Comparison of ENCODE assay signal across 20 cellular contexts in the genomic region with DNA sequence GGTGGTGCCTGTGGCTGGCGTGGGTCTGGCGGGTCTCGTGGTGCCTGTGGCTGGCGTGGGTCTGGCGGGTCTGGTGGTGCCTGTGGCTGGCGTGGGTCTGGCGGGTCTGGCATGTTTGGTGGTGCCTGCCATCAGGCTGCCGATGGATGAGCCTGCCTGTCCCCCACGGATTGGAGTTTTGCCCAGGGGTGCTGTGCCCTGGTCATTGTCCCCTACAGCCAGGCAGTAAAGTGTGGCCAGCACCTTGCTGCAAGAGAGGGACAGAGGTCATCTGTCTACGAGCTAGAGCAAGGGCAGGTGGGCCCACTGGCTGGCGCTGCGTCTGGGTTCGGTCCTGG. TPM values are rescaled to one million over a fixed set of nuclear protein-coding genes. Genes with fewer than 3 reads are reported as not detected.
DNase-seq lines count a peak whose midpoint lies in the region; FAIRE-seq and TF ChIP-seq lines count a peak whose summit lies in the region.
"Had no signal": no experiment of that assay in that cellular context is flagged by ENCODE, and none has a peak within 500 bp of the region (broad histone marks: within the 10 kb centered on the region; RNA-seq: fewer than 3 reads in every experiment).

No MANE protein-coding gene starts in this region.

- H3K23ac ChIP-seq in H1 (ENCODE audit: insufficient read length): no peak overlapping the region

- H2BK15ac ChIP-seq in H1 (ENCODE audit: low read length): no peak overlapping the region

- peak overlapping the region; percentile 48 for H3K4ac ChIP-seq in H1 (replicated peaks; ENCODE audit: insufficient read length, low read depth, low read length)

- no peak for TF ChIP-seq RAD21 in H1 (IDR thresholded peaks at IDR 0.05 in 1 of 2, conservative IDR thresholded peaks at IDR 0.05 in 1 of 2; ENCODE audit: low read depth in 2 of 2, low read length in 2 of 2)

- H3K56ac ChIP-seq in H1 (replicated peaks; ENCODE audit: insufficient read length, low read depth, low read length): no peak overlapping the region

- 88% methylated on average over 6 of the region's 13 CpGs; no CpG with 5 or more reads in 1 of the 2 experiments for WGBS in H1 (ENCODE audit: extremely low coverage in 1 of 2, insufficient coverage in 1 of 2, insufficient read length in 1 of 2, insufficient replicate concordance in 2 of 2, low coverage in 1 of 2, low lambda C conversion rate in 2 of 2, missing lambda C conversion rate in 1 of 2), 2 experiments

- no peak overlapping the region for H2AK5ac ChIP-seq in H1 (ENCODE audit: low read depth, low read length)

- H3K23me2 ChIP-seq in H1 (ENCODE audit: low read depth, low read length): no peaks in the 10 kb centered on the region

- H3K4me1 ChIP-seq in H1 (replicated peaks in 1 of 4; ENCODE audit: control insufficient read depth in 3 of 4, insufficient read depth in 4 of 4, low read length in 3 of 4): peaks cover 0 to 27% (median 18%) of the 10 kb centered on the region in 4 experiments; a peak in 5 of 7 replicates
- H3K4me1 ChIP-seq in muscle layer of colon (ENCODE audit: insufficient read depth, low read length): peaks cover 90% of the 10 kb centered on the region
- peaks cover 84% of the 10 kb centered on the region for H3K4me1 ChIP-seq in stomach smooth muscle (ENCODE audit: control insufficient read depth, insufficient read depth, low read length)
- peaks cover 70% of the 10 kb centered on the region for H3K4me1 ChIP-seq in effector memory CD4-positive, alpha-beta T cell (ENCODE audit: control insufficient read depth, insufficient read depth, low read length, poor library complexity, severe bottlenecking)

- H4K8ac ChIP-seq in H1 (ENCODE audit: extremely low read depth, insufficient read depth, low read length): no peak overlapping the region; the same call in 1 of the 2 replicates

- peak overlapping the region; percentile 71; the same call in 1 of the 2 replicates for H3K18ac ChIP-seq in H1 (ENCODE audit: extremely low read depth, low read length)

- no peak overlapping the region for H2BK120ac ChIP-seq in H1 (replicated peaks; ENCODE audit: low read depth, low read length)

- FAIRE-seq in H1 (lab: Jason Lieb, UNC) (no peak), urothelium cell line (lab: Jason Lieb, UNC) (no peak)
- FAIRE-seq: G401.6, kidney had no signal

- H3K4me2 ChIP-seq in H1 (ENCODE audit: insufficient read depth in 1 of 2, low read depth in 2 of 2, low read length in 2 of 2): no peak overlapping the region

- no peaks in the 10 kb centered on the region for H3K9me3 ChIP-seq in H1 (ENCODE audit: insufficient read depth in 2 of 2, low read depth in 1 of 2, low read length in 1 of 2)
- H3K9me3 ChIP-seq in muscle layer of colon (ENCODE audit: low read length): no peaks in the 10 kb centered on the region
- no peaks in the 10 kb centered on the region for H3K9me3 ChIP-seq in stomach smooth muscle (ENCODE audit: control insufficient read depth in 2 of 2, low read length in 2 of 2)
- no peaks in the 10 kb centered on the region for H3K9me3 ChIP-seq in effector memory CD4-positive, alpha-beta T cell (ENCODE audit: control insufficient read depth, low read length)
- H3K9me3 ChIP-seq: mucosa of descending colon had no signal

- H2BK20ac ChIP-seq in H1 (ENCODE audit: low read length): no peak overlapping the region

- no peak overlapping the region for H3K9ac ChIP-seq in H1 (replicated peaks in 1 of 4; ENCODE audit: extremely low read depth in 1 of 4, low read depth in 3 of 4, low read length in 3 of 4)
- H3K9ac ChIP-seq in muscle layer of colon (ENCODE audit: low read length): no peak overlapping the region
- no peak overlapping the region for H3K9ac ChIP-seq in stomach smooth muscle (ENCODE audit: low read length in 2 of 2)

- no peak for TF ChIP-seq EP300 in H1 (IDR thresholded peaks at IDR 0.05; ENCODE audit: borderline replicate concordance in 1 of 2, low read depth in 2 of 2, low read length in 2 of 2)

- peaks cover 37 to 72% of the 10 kb centered on the region in 2 experiments for H4K20me1 ChIP-seq in H1 (replicated peaks in 1 of 2; ENCODE audit: control insufficient read depth in 1 of 2, insufficient read depth in 2 of 2, low read length in 2 of 2)

- peak overlapping the region; percentile 43; the same call in 1 of the 2 replicates for H2BK12ac ChIP-seq in H1 (ENCODE audit: low read depth, low read length)

- TF ChIP-seq POLR2A in H1 (IDR thresholded peaks at IDR 0.05; ENCODE audit: control extremely low read depth in 1 of 2, low read depth in 2 of 2, low read length in 2 of 2): no peak

- peaks cover 45 to 99% of the 10 kb centered on the region in 2 experiments; a peak in 3 of 4 replicates for H3K79me2 ChIP-seq in H1 (ENCODE audit: control insufficient read depth in 1 of 2, insufficient read depth in 2 of 2, low read length in 2 of 2)

- no peak overlapping the region for H4K5ac ChIP-seq in H1 (ENCODE audit: insufficient read length, low read depth, low read length)

- peak overlapping the region; percentile 82 for H3K27ac ChIP-seq in RWPE1
- H3K27ac ChIP-seq in H1 (ENCODE audit: low read depth, low read length): no peak overlapping the region
- peak overlapping the region; percentile 43 for H3K27ac ChIP-seq in muscle layer of colon (ENCODE audit: low read depth, low read length)
- peak overlapping the region; percentile 6 for H3K27ac ChIP-seq in stomach smooth muscle (ENCODE audit: low read length)
- H3K27ac ChIP-seq in effector memory CD4-positive, alpha-beta T cell (ENCODE audit: insufficient read depth, low read length, poor library complexity, severe bottlenecking): no peak overlapping the region
- H3K27ac ChIP-seq: brain microvascular endothelial cell had no signal

- TF ChIP-seq CTCF in RWPE1 (conservative IDR thresholded peaks at IDR 0.05; ENCODE audit: low read depth): no peak
- TF ChIP-seq CTCF in H1 (IDR thresholded peaks at IDR 0.05; ENCODE audit: control extremely low read depth in 1 of 3, insufficient read depth in 1 of 3, low read depth in 1 of 3, low read length in 3 of 3): no peak

- H3K4me3 ChIP-seq in H1 (ENCODE audit: extremely low read depth in 1 of 4, insufficient read depth in 2 of 4, low read depth in 3 of 4, low read length in 4 of 4) (no peak overlapping the region), muscle layer of colon (ENCODE audit: low read depth in 1 of 2, low read length in 2 of 2) (peak overlapping the region in 1 of 2 donors; percentile 16), stomach smooth muscle (ENCODE audit: low read length in 2 of 2) (peak overlapping the region; percentile 27 to 58)
- H3K4me3 ChIP-seq in effector memory CD4-positive, alpha-beta T cell (ENCODE audit: insufficient read depth, low read depth, low read length, poor library complexity, severe bottlenecking): no peak overlapping the region
- H3K4me3 ChIP-seq: mucosa of descending colon had no signal

- no peak overlapping the region for H3K14ac ChIP-seq in H1 (ENCODE audit: insufficient read length)

- H2BK5ac ChIP-seq in H1 (ENCODE audit: low read depth, low read length): peak overlapping the region; percentile 52; the same call in 1 of the 2 replicates

- CTCF ChIA-PET in RWPE1 (lab: Yijun Ruan, JAX): no interaction called here
- CTCF ChIA-PET in H1 (lab: Charles Lee; ENCODE audit: partially characterized antibody): interaction anchor here (0.7 to 1.3 kb wide), 2 partner anchors 36 to 112 kb away, joined by 3 to 4 read pairs; no protein-coding TSS in a partner anchor

- H2AFZ ChIP-seq in H1 (ENCODE audit: low read length): no peak overlapping the region

- POLR2A ChIA-PET in RWPE1 (lab: Yijun Ruan, JAX; ENCODE audit: low non-redundant PET): no interaction called here
- POLR2A ChIA-PET in H1 (lab: Charles Lee; ENCODE audit: partially characterized antibody): no interaction called here

- H3K36me3 ChIP-seq in H1 (ENCODE audit: control insufficient read depth in 2 of 4, insufficient read depth in 4 of 4, low read length in 3 of 4): no peaks in the 10 kb centered on the region
- H3K36me3 ChIP-seq in muscle layer of colon (ENCODE audit: insufficient read depth, low read length): no peaks in the 10 kb centered on the region
- H3K36me3 ChIP-seq in stomach smooth muscle (ENCODE audit: control insufficient read depth in 2 of 2, insufficient read depth in 2 of 2, low read length in 2 of 2): no peaks in the 10 kb centered on the region
- H3K36me3 ChIP-seq in effector memory CD4-positive, alpha-beta T cell (ENCODE audit: control insufficient read depth, insufficient read depth, low read length): peaks cover 4% of the 10 kb centered on the region
- H3K36me3 ChIP-seq: brain microvascular endothelial cell had no signal

- peaks cover 38% of the 10 kb centered on the region for H3K79me1 ChIP-seq in H1 (ENCODE audit: low read depth, low read length)

- DNase-seq in RWPE1 (ENCODE audit: low spot score): no peak
- DNase-seq in H1 (ENCODE audit: low read depth in 1 of 2, low spot score in 2 of 2): no peak
- DNase-seq in effector memory CD4-positive, alpha-beta T cell: no peak
- no peak for DNase-seq in stimulated activated CD4-positive, alpha-beta T cell treated with anti-CD3 and anti-CD28 coated beads, Interleukin-4, amount 100 ng/mL, for 4 hours
- no peak for DNase-seq in urothelium cell line (ENCODE audit: low spot score)
- DNase-seq: activated CD4-positive, alpha-beta T cell treated with anti-CD3 and anti-CD28 coated beads, Interleukin-2, amount 50 U/mL, for 48 hours; activated T-cell treated with anti-CD3 and anti-CD28 coated beads, Interleukin-2, amount 50 U/mL, for 72 hours; brain microvascular endothelial cell; dorsolateral prefrontal cortex; hippocampal formation; MM.1S; NCI-H1694; NCI-H2227 treated with DMSO at 0.1 percent for 48 hours; NK-92 treated with Interleukin-12 subunit alpha and Interleukin-12 subunit beta, amount 100 ng/mL, for 24 hours; stimulated activated naive CD4-positive, alpha-beta T cell had no signal

- no peaks in the 10 kb centered on the region for H3K27me3 ChIP-seq in H1 (replicated peaks in 1 of 4; ENCODE audit: control insufficient read depth in 3 of 4, extremely low read depth in 1 of 4, insufficient read depth in 3 of 4, low read length in 3 of 4)
- no peaks in the 10 kb centered on the region for H3K27me3 ChIP-seq in muscle layer of colon (ENCODE audit: control insufficient read depth in 1 of 2, insufficient read depth in 2 of 2, low read length in 2 of 2)
- no peaks in the 10 kb centered on the region for H3K27me3 ChIP-seq in stomach smooth muscle (ENCODE audit: control insufficient read depth in 1 of 2, insufficient read depth in 2 of 2, low read length in 2 of 2)
- H3K27me3 ChIP-seq in effector memory CD4-positive, alpha-beta T cell (replicated peaks; ENCODE audit: control insufficient read depth, insufficient read depth, low read length, poor library complexity, severe bottlenecking): no peaks in the 10 kb centered on the region
- H3K27me3 ChIP-seq: brain microvascular endothelial cell, dorsolateral prefrontal cortex had no signal

- no peak overlapping the region for H4K91ac ChIP-seq in H1 (replicated peaks; ENCODE audit: insufficient read length, low read length)

RNA-seq across cellular contexts. Expression of gene SKI, which starts 41.8 kb away (rescaled TPM):
- total RNA-seq in H1 (2021; fragmentation: NEBNext Ultra II Directional; extraction: Animal tissue kit (Norgen Biotek cat#: 25700)): 80.2 and 87.6 TPM in 2 replicates
- 8.3 and 14.5 TPM in 2 replicates for polyA plus RNA-seq in H1 (2011; rRNA removed)
- polyA plus RNA-seq in H1 (2011; cell fraction: cytosol; rRNA removed): 8.6 TPM
- 19.2 TPM for polyA plus RNA-seq in H1 (2011; cell fraction: nucleus; rRNA removed)
- polyA plus RNA-seq in H1 (2012, experiment 1 of 2): 24.8 to 35.9 TPM (median 32.3 TPM) in 4 replicates
- polyA plus RNA-seq in H1 (2012, experiment 2 of 2): 36.5 TPM
- polyA plus RNA-seq in H1 (2013, experiment 1 of 2): 40.2 TPM
- polyA plus RNA-seq in H1 (2013, experiment 2 of 2): 39.7 TPM
- 6.3 and 7.3 TPM in 2 replicates for polyA minus RNA-seq in H1 (2011; rRNA and poly(A)+ RNA removed)
- 30.0 TPM for polyA minus RNA-seq in H1 (2011; cell fraction: cytosol; rRNA and poly(A)+ RNA removed)
- 27.1 TPM for polyA minus RNA-seq in H1 (2011; cell fraction: nucleus; rRNA and poly(A)+ RNA removed)

Comparison
In these comparisons a context has a peak if more than half of its experiments do, and no peak if none do; other contexts are left out.
1. H3K27ac ChIP-seq: peak in RWPE1 (single experiment), muscle layer of colon (single experiment) and stomach smooth muscle (single experiment); none in H1 (single experiment) and effector memory CD4-positive, alpha-beta T cell (single experiment).
2. H3K4me3 ChIP-seq: peak in stomach smooth muscle (2 of 2); none in H1 (0 of 4) and effector memory CD4-positive, alpha-beta T cell (single experiment).